In genomic region chr3:128353991-128354687, GRCh38 we compare ENCODE assay signal across 2 cellular contexts.
A peak's percentile ranks its signal among the peaks of the same experiment; 100 is the strongest.
TF ChIP-seq lines count a peak whose summit lies in the region.

No MANE protein-coding gene starts in this region.

TF ChIP-seq in HEK293, 187 proteins besides CTCF, POLR2A, EP300 and RAD21 (continued from another document):
- TF ChIP-seq PRDM10 (tag by site-specific recombination; IDR thresholded peaks at IDR 0.05) (peak; percentile 39; the same call in 1 of the 2 replicates), ZNF600 (tag by site-specific recombination; IDR thresholded peaks at IDR 0.05) (no peak)

TF ChIP-seq in HepG2, 621 proteins besides CTCF, POLR2A, EP300 and RAD21 (continued from another document and continues in another):
- TF ChIP-seq TCF12 (IDR thresholded peaks at IDR 0.05): no peak
- no peak for TF ChIP-seq TCF12 (CRISPR knock-in tag; IDR thresholded peaks at IDR 0.05)
- TF ChIP-seq HOXA5 (CRISPR knock-in tag; IDR thresholded peaks at IDR 0.05): no peak
- TF ChIP-seq HDAC2 (CRISPR knock-in tag; IDR thresholded peaks at IDR 0.05): peak; percentile 80
- peak; percentile 67 for TF ChIP-seq TCF7 (IDR thresholded peaks at IDR 0.05; ENCODE audit: low read depth)
- TF ChIP-seq ZNF609 (CRISPR knock-in tag; IDR thresholded peaks at IDR 0.05; ENCODE audit: borderline replicate concordance): peak; percentile 65; the same call in 1 of the 2 replicates
- peak; percentile 33; the same call in 1 of the 2 replicates for TF ChIP-seq IRF2 (CRISPR knock-in tag; IDR thresholded peaks at IDR 0.05)
- 0 out of 2 replicates have a peak, but pooled peaks have one; percentile 15 for TF ChIP-seq ATF1 (CRISPR knock-in tag; IDR thresholded peaks at IDR 0.05)
- peak; percentile 55; the same call in 1 of the 2 replicates for TF ChIP-seq ZSCAN31 (CRISPR knock-in tag; IDR thresholded peaks at IDR 0.05; ENCODE audit: low read depth)
- TF ChIP-seq TEAD3 (CRISPR knock-in tag; optimal IDR thresholded peaks at IDR 0.05; ENCODE audit: borderline replicate concordance): peak; percentile 89
- no peak for TF ChIP-seq ZNF616 (CRISPR knock-in tag; IDR thresholded peaks at IDR 0.05; ENCODE audit: low read depth)
- no peak for TF ChIP-seq MAFK (conservative IDR thresholded peaks at IDR 0.05 in 1 of 2, IDR thresholded peaks at IDR 0.05 in 1 of 2; ENCODE audit: low read length in 2 of 2)
- TF ChIP-seq ARID5B (CRISPR knock-in tag; IDR thresholded peaks at IDR 0.05): peak; percentile 84
- peak; percentile 58; the same call in 1 of the 2 replicates for TF ChIP-seq ZGPAT (CRISPR knock-in tag; IDR thresholded peaks at IDR 0.05)
- TF ChIP-seq HMGXB4 (CRISPR knock-in tag; IDR thresholded peaks at IDR 0.05; ENCODE audit: borderline replicate concordance in 1 of 2, low read depth in 1 of 2): no peak
- TF ChIP-seq SALL2 (CRISPR knock-in tag; IDR thresholded peaks at IDR 0.05): no peak
- TF ChIP-seq ZNF232 (CRISPR knock-in tag; IDR thresholded peaks at IDR 0.05; ENCODE audit: borderline replicate concordance): 0 out of 2 replicates have a peak, but pooled peaks have one; percentile 46
- no peak for TF ChIP-seq ZNF878 (CRISPR knock-in tag; IDR thresholded peaks at IDR 0.05)
- peak; percentile 56 for TF ChIP-seq PATZ1 (CRISPR knock-in tag; IDR thresholded peaks at IDR 0.05)
- no peak for TF ChIP-seq DNMT3B (CRISPR knock-in tag; conservative IDR thresholded peaks at IDR 0.05)
- 0 out of 2 replicates have a peak, but pooled peaks have one; percentile 26 for TF ChIP-seq DPF2 (CRISPR knock-in tag; IDR thresholded peaks at IDR 0.05; ENCODE audit: borderline replicate concordance, low read depth)
- 0 out of 2 replicates have a peak, but pooled peaks have one; percentile 51 for TF ChIP-seq ZNF501 (CRISPR knock-in tag; IDR thresholded peaks at IDR 0.05)
- TF ChIP-seq ZKSCAN8 (CRISPR knock-in tag; IDR thresholded peaks at IDR 0.05; ENCODE audit: borderline replicate concordance): no peak
- peak; percentile 63; the same call in 1 of the 2 replicates for TF ChIP-seq NCOA2 (CRISPR knock-in tag; IDR thresholded peaks at IDR 0.05)
- TF ChIP-seq PAXIP1 (CRISPR knock-in tag; conservative IDR thresholded peaks at IDR 0.05): peak; percentile 81
- 0 out of 2 replicates have a peak, but pooled peaks have one; percentile 17 for TF ChIP-seq CSRNP1 (CRISPR knock-in tag; IDR thresholded peaks at IDR 0.05)
- TF ChIP-seq CENPBD1 (CRISPR knock-in tag; IDR thresholded peaks at IDR 0.05; ENCODE audit: borderline replicate concordance, low read depth): no peak
- TF ChIP-seq ATF6 (CRISPR knock-in tag; conservative IDR thresholded peaks at IDR 0.05): no peak
- TF ChIP-seq TFAP4 (IDR thresholded peaks at IDR 0.05; ENCODE audit: borderline replicate concordance, low read depth): peak; percentile 47
